Comparison of ENCODE assay signal across 13 cellular contexts in the genomic region with DNA sequence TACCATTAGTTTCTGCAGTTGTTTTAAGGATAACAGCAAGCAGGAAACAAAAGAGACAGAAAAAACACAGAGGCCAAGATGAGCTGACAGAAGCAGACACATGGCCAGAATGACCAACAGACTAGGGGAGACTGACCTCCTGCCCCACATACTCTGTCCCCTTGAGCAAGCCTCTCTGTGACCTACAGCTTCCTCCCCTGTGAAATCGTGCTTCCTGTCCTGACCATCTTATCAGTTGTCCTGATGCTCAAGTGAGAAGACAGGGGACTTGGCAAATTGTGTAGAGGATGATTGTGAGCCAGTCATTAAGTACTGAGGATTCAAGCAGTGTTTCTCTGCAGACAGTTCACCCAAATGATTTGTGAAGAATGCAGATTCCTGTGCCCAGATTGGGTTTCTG.
"Had no signal": no experiment of that assay in that cellular context is flagged by ENCODE, and none has a peak within 500 bp of the region (broad histone marks: within the 10 kb centered on the region; RNA-seq: fewer than 3 reads in every experiment).

No MANE protein-coding gene starts in this region.

- H3K79me2 ChIP-seq: parathyroid adenoma had no signal

- H3K27ac ChIP-seq: gastrocnemius medialis, left ventricle myocardium inferior, parathyroid adenoma, thyroid gland, VCaP had no signal

- H3K4me1 ChIP-seq: gastrocnemius medialis, thyroid gland had no signal

- H3K4me3 ChIP-seq: gastrocnemius medialis, heart right ventricle, left ventricle myocardium inferior, thyroid gland had no signal

- H3K36me3 ChIP-seq: gastrocnemius medialis, heart right ventricle, left ventricle myocardium inferior, thyroid gland had no signal

- H2AFZ ChIP-seq: parathyroid adenoma had no signal

- H3K27me3 ChIP-seq: gastrocnemius medialis, heart right ventricle, thyroid gland had no signal

- FAIRE-seq: bronchial epithelial cell, small intestine, urothelium cell line had no signal

- H3K9me3 ChIP-seq: gastrocnemius medialis, heart right ventricle, left ventricle myocardium inferior, thyroid gland had no signal

- H3K9ac ChIP-seq: parathyroid adenoma had no signal

- DNase-seq: activated effector memory CD4-positive, alpha-beta T cell treated with Interleukin-2 at 50 U/mL for 16 hours; gastrocnemius medialis; heart right ventricle; islet precursor cell; left ventricle myocardium inferior; retina; small intestine; thyroid gland had no signal

- ATAC-seq: activated naive CD4-positive, alpha-beta T cell treated with anti-CD3 and anti-CD28 coated beads, Interleukin-2, amount 50 U/mL, for 72 hours; gastrocnemius medialis had no signal
